8 cellular contexts compared by ENCODE assay signal in genomic region chr6:32974541-32975308, GRCh38. TPM values are rescaled to one million over a fixed set of nuclear protein-coding genes. Genes with fewer than 3 reads are reported as not detected.
A peak's percentile ranks its signal among the peaks of the same experiment; 100 is the strongest.
DNase-seq lines count a peak whose midpoint lies in the region; ATAC-seq and TF ChIP-seq lines count a peak whose summit lies in the region.

No MANE protein-coding gene starts in this region.

- H3K4me1 ChIP-seq in KMS-11 (ENCODE audit: low read depth, poor library complexity, severe bottlenecking) = peaks cover 26% of the 10 kb centered on the region

- DNase-seq in BJ (ENCODE audit: low read depth) (no peak), chondrocyte (ENCODE audit: low spot score) (no peak), NCI-H2107 treated with DMSO at 0.1 percent for 48 hours (lab: John Stamatoyannopoulos, UW; ENCODE audit: unreplicated experiment) (no peak), head of caudate nucleus (no peak)
- no peak for DNase-seq in naive thymus-derived CD8-positive, alpha-beta T cell
- DNase-seq in stimulated activated CD4-positive, alpha-beta T cell treated with anti-CD3 and anti-CD28 coated beads, Interleukin-2, amount 100 ng/mL, for 48 hours = no peak

- H3K27ac Mint-ChIP-seq in chondrocyte (ENCODE audit: unreplicated experiment) = peak overlapping the region; percentile 100
- peak overlapping the region; percentile 78 to 100 (median 99) for H3K27ac Mint-ChIP-seq in naive thymus-derived CD8-positive, alpha-beta T cell

- H3K4me2 ChIP-seq in KMS-11 = peak overlapping the region; percentile 62

- H3K9ac ChIP-seq in KMS-11 = peak overlapping the region; percentile 100; the same call in 1 of the 2 replicates

- H3K36me3 Mint-ChIP-seq in chondrocyte (ENCODE audit: low read depth) = peaks cover 77% of the 10 kb centered on the region
- peaks cover 23 to 73% (median 48%) of the 10 kb centered on the region in 3 donors for H3K36me3 Mint-ChIP-seq in naive thymus-derived CD8-positive, alpha-beta T cell

- no peak overlapping the region; the same call in 1 of the 2 replicates for H3K27ac ChIP-seq in KMS-11

- peaks cover 45% of the 10 kb centered on the region for H3K4me1 Mint-ChIP-seq in chondrocyte (ENCODE audit: low read depth)
- peaks cover 44 to 65% (median 51%) of the 10 kb centered on the region in 4 donors for H3K4me1 Mint-ChIP-seq in naive thymus-derived CD8-positive, alpha-beta T cell

- no peak for ATAC-seq in naive thymus-derived CD8-positive, alpha-beta T cell
- ATAC-seq in GM21576 (IDR thresholded peaks at IDR 0.05; ENCODE audit: unreplicated experiment) = no peak

- H2AFZ ChIP-seq in KMS-11 (ENCODE audit: low read depth) = no peak overlapping the region

- TF ChIP-seq CTCF in BJ (IDR thresholded peaks at IDR 0.05; ENCODE audit: insufficient read depth, low read depth, low read length) = no peak
- no peak for TF ChIP-seq CTCF in KMS-11 (conservative IDR thresholded peaks at IDR 0.05; ENCODE audit: low read depth, low read length)
- TF ChIP-seq CTCF in chondrocyte (IDR thresholded peaks at IDR 0.05) = no peak

- H3K9me3 Mint-ChIP-seq in chondrocyte (ENCODE audit: low read depth) = no peaks in the 10 kb centered on the region
- no peaks in the 10 kb centered on the region for H3K9me3 Mint-ChIP-seq in naive thymus-derived CD8-positive, alpha-beta T cell

- H3K79me2 ChIP-seq in KMS-11 (ENCODE audit: insufficient read depth, low read depth) = peaks cover 88% of the 10 kb centered on the region

- H4K20me1 ChIP-seq in KMS-11 (ENCODE audit: insufficient read depth) = peaks cover 61% of the 10 kb centered on the region

- intact Hi-C loops in head of caudate nucleus (cut with DNase I) = loop anchor here (10.0 kb wide), 1 partner anchor 230 kb away; the partner anchor contains the start of genes HSD17B8, RING1, RXRB and SLC39A7

- H3K27me3 ChIP-seq in BJ (ENCODE audit: control insufficient read depth, insufficient read depth, low read length) (no peaks in the 10 kb centered on the region), KMS-11 (ENCODE audit: insufficient read depth, low read depth) (no peaks in the 10 kb centered on the region)

- CTCF ChIA-PET in BJ (lab: Yijun Ruan, JAX) = interaction anchor here (1.0 to 4.4 kb wide), 8 partner anchors 10 to 274 kb away, joined by 3 to 42 read pairs (median 8); partner anchors contain the start of gene HLA-DMA

- POLR2A ChIA-PET in BJ (lab: Charles Lee) = interaction anchor here (0.5 to 1.8 kb wide), 6 partner anchors 8 to 234 kb away, joined by 3 to 12 read pairs (median 4); partner anchors contain the start of genes RING1 and TAP1
- POLR2A ChIA-PET in naive thymus-derived CD8-positive, alpha-beta T cell (lab: Charles Lee) = interaction anchor here (1.0 to 21.1 kb wide), 11 partner anchors 8 to 303 kb away, joined by 3 to 510 read pairs (median 66); partner anchors contain the start of genes HLA-DMA, HLA-DMB, PSMB8 and PSMB9

- H3K4me3 Mint-ChIP-seq in chondrocyte (ENCODE audit: unreplicated experiment) = peak overlapping the region; percentile 94
- H3K4me3 Mint-ChIP-seq in naive thymus-derived CD8-positive, alpha-beta T cell = peak overlapping the region; percentile 78 to 99 (median 99)

- H3K4me3 ChIP-seq in BJ (ENCODE audit: low read depth, low read length) = peak overlapping the region; percentile 94
- H3K4me3 ChIP-seq in KMS-11 (IDR thresholded peaks at IDR 0.05; ENCODE audit: insufficient read depth, low read depth, low read length) = no peak overlapping the region

- H3K36me3 ChIP-seq in BJ (ENCODE audit: control insufficient read depth, insufficient read depth, low read length) = peaks cover 42% of the 10 kb centered on the region
- peaks cover 47% of the 10 kb centered on the region; the same call in 1 of the 2 replicates for H3K36me3 ChIP-seq in KMS-11 (ENCODE audit: insufficient read depth)

- no peaks in the 10 kb centered on the region for H3K27me3 Mint-ChIP-seq in chondrocyte (ENCODE audit: low read depth)
- no peaks in the 10 kb centered on the region for H3K27me3 Mint-ChIP-seq in naive thymus-derived CD8-positive, alpha-beta T cell

RNA-seq across cellular contexts. Expression of gene BRD2, which starts 6.3 kb away (rescaled TPM):
- 110 and 128 TPM in 2 replicates for polyA plus RNA-seq in BJ (2011; rRNA removed)
- 64.2 and 92.8 TPM in 2 replicates for polyA minus RNA-seq in BJ (2011; rRNA and poly(A)+ RNA removed)
- total RNA-seq in chondrocyte = 149 to 165 TPM (median 150 TPM) in 3 replicates
- total RNA-seq in naive thymus-derived CD8-positive, alpha-beta T cell = 100 to 1,000 TPM; 454 to 455 TPM
- polyA plus RNA-seq in naive thymus-derived CD8-positive, alpha-beta T cell = 10 to 100 TPM; 24.5 to 72.8 (median 29.8) TPM

RNA-seq across cellular contexts. Expression of gene HLA-DMA, which starts 21.8 kb away (rescaled TPM):
- polyA plus RNA-seq in BJ (2011; rRNA removed) = 3.5 and 3.8 TPM in 2 replicates
- polyA minus RNA-seq in BJ (2011; rRNA and poly(A)+ RNA removed) = 0.72 and 2.2 TPM in 2 replicates
- total RNA-seq in chondrocyte = 3.6 to 5.5 TPM (median 5.4 TPM) in 3 replicates
- 10 to 100 TPM; 38.7 to 39.7 TPM for total RNA-seq in naive thymus-derived CD8-positive, alpha-beta T cell
- 10 to 100 TPM; 23.7 to 37.4 (median 26.9) TPM for polyA plus RNA-seq in naive thymus-derived CD8-positive, alpha-beta T cell

RNA-seq across cellular contexts. Expression of gene HLA-DMB, which starts 33.9 kb away (rescaled TPM):
- not detected in 2 replicates for polyA plus RNA-seq in BJ (2011; rRNA removed)
- polyA minus RNA-seq in BJ (2011; rRNA and poly(A)+ RNA removed) = not detected in 2 replicates
- total RNA-seq in chondrocyte = not detected in 3 replicates
- 10 to 100 TPM; 23.0 to 23.5 TPM for total RNA-seq in naive thymus-derived CD8-positive, alpha-beta T cell
- polyA plus RNA-seq in naive thymus-derived CD8-positive, alpha-beta T cell = 10 to 100 TPM; 10.8 to 22.5 (median 16.8) TPM

RNA-seq across cellular contexts. Expression of gene HLA-DOA, which starts 34.7 kb away (rescaled TPM):
- polyA plus RNA-seq in BJ (2011; rRNA removed) = not detected in 2 replicates
- not detected in 2 replicates for polyA minus RNA-seq in BJ (2011; rRNA and poly(A)+ RNA removed)
- not detected in 3 replicates for total RNA-seq in chondrocyte
- 10 to 100 TPM; 50.7 to 51.7 TPM for total RNA-seq in naive thymus-derived CD8-positive, alpha-beta T cell
- 10 to 100 TPM; 26.4 to 61.0 (median 33.2) TPM for polyA plus RNA-seq in naive thymus-derived CD8-positive, alpha-beta T cell

Comparison
In these comparisons a context has a peak if more than half of its experiments do, and no peak if none do; other contexts are left out.
1. RNA of gene HLA-DMB, which starts 33.9 kb away (total RNA-seq): 23.0 to 23.5 TPM in naive thymus-derived CD8-positive, alpha-beta T cell; not detected in chondrocyte; every median in the first group is over 10 times any median in the second.